17 cellular contexts compared by ENCODE assay signal in genomic region chr5:135423158-135423925, GRCh38. TPM values are rescaled to one million over a fixed set of nuclear protein-coding genes. Genes with fewer than 3 reads are reported as not detected.
A peak's percentile ranks its signal among the peaks of the same experiment; 100 is the strongest.
DNase-seq lines count a peak whose midpoint lies in the region; ATAC-seq, FAIRE-seq and TF ChIP-seq lines count a peak whose summit lies in the region.
"Had no signal": no experiment of that assay in that cellular context is flagged by ENCODE, and none has a peak within 500 bp of the region (broad histone marks: within the 10 kb centered on the region; RNA-seq: fewer than 3 reads in every experiment).

No MANE protein-coding gene starts in this region.

- no peaks in the 10 kb centered on the region for H3K79me2 ChIP-seq in mesendoderm (ENCODE audit: control insufficient read depth, insufficient read depth, low read length)

- no peak for FAIRE-seq in D721Med (lab: Jason Lieb, UNC)

- H3K4me3 ChIP-seq in NB4 (ENCODE audit: low read depth, low read length) (peak overlapping the region; percentile 34), mesendoderm (ENCODE audit: low read length) (no peak overlapping the region)
- H3K4me3 ChIP-seq: gastroesophageal sphincter, testis had no signal

- no peak overlapping the region for H2BK15ac ChIP-seq in mesendoderm (replicated peaks; ENCODE audit: low read depth)

- no peaks in the 10 kb centered on the region for H3K36me3 ChIP-seq in mesendoderm (ENCODE audit: control insufficient read depth, insufficient read depth, low read length)
- H3K36me3 ChIP-seq: BE2C, gastroesophageal sphincter had no signal

- no peak overlapping the region for H2AK5ac ChIP-seq in mesendoderm (ENCODE audit: low read length)

- H3K23ac ChIP-seq in mesendoderm (ENCODE audit: low read length): no peak overlapping the region

- no peak for TF ChIP-seq CTCF in NB4 (IDR thresholded peaks at IDR 0.05; ENCODE audit: low read depth, low read length)
- no peak for TF ChIP-seq CTCF in D721Med (IDR thresholded peaks at IDR 0.05; ENCODE audit: insufficient read depth, missing control alignments)

- H3K4me2 ChIP-seq in mesendoderm (ENCODE audit: low read length): no peak overlapping the region

- no peak overlapping the region for H4K5ac ChIP-seq in mesendoderm (ENCODE audit: low read length)

- H3K4ac ChIP-seq in mesendoderm (ENCODE audit: low read depth, low read length): no peak overlapping the region

- no peak overlapping the region for H2BK5ac ChIP-seq in mesendoderm (ENCODE audit: low read length)

- TF ChIP-seq POLR2A in NB4 (IDR thresholded peaks at IDR 0.05; ENCODE audit: extremely low read depth, insufficient read length): no peak

- H3K4me1 ChIP-seq in mesendoderm (ENCODE audit: control insufficient read depth, low read depth, low read length): peaks cover 2% of the 10 kb centered on the region
- H3K4me1 ChIP-seq: BE2C, gastroesophageal sphincter, testis had no signal

- no peak for ATAC-seq in GM21515 (IDR thresholded peaks at IDR 0.05; ENCODE audit: unreplicated experiment)
- ATAC-seq: activated naive CD8-positive, alpha-beta T cell treated with anti-CD3 and anti-CD28 coated beads, Interleukin-2, amount 50 U/mL, for 24 hours; gastroesophageal sphincter; Panc1 had no signal

- peak; percentile 65 for DNase-seq in GDM1 (lab: John Stamatoyannopoulos, UW)
- peak; percentile 84 for DNase-seq in NB4 (ENCODE audit: low read depth)
- DNase-seq in amniotic epithelial cell (ENCODE audit: low read depth): peak; percentile 63
- peak; percentile 93 for DNase-seq in mesendoderm
- no peak for DNase-seq in foreskin melanocyte
- no peak for DNase-seq in D721Med (ENCODE audit: insufficient read length, low spot score)
- DNase-seq in globus pallidus (ENCODE audit: low spot score): no peak
- DNase-seq: activated CD4-positive, alpha-beta T cell treated with anti-CD3 and anti-CD28 coated beads for 48 hours; activated naive CD8-positive, alpha-beta T cell treated with anti-CD3 and anti-CD28 coated beads, Interleukin-2, amount 50 U/mL, for 24 hours; activated T-cell treated with anti-CD3 and anti-CD28 coated beads, Interleukin-2, amount 50 U/mL, for 1 hour; BE2C; NCI-H1417; NCI-H510A; testis had no signal

- no peaks in the 10 kb centered on the region for H3K27me3 ChIP-seq in mesendoderm (ENCODE audit: insufficient read depth, low read length, poor library complexity)
- H3K27me3 ChIP-seq: gastroesophageal sphincter, testis had no signal

- H2BK120ac ChIP-seq in mesendoderm (ENCODE audit: low read depth, low read length): no peak overlapping the region

- H3K56ac ChIP-seq in mesendoderm (ENCODE audit: low read length): no peak overlapping the region

- no peak overlapping the region for H3K18ac ChIP-seq in mesendoderm (ENCODE audit: low read length)

- H3K9ac ChIP-seq in mesendoderm (ENCODE audit: low read length): no peak overlapping the region

- no peaks in the 10 kb centered on the region for H3K79me1 ChIP-seq in mesendoderm (ENCODE audit: low read length)

- no CpG with 5 or more reads among the region's 7 CpGs for WGBS in mesendoderm (ENCODE audit: extremely low coverage, insufficient coverage, low lambda C conversion rate)

- H4K8ac ChIP-seq in mesendoderm (ENCODE audit: low read depth, low read length): no peak overlapping the region

- no peak overlapping the region for H3K27ac ChIP-seq in mesendoderm (ENCODE audit: low read depth, low read length)
- H3K27ac ChIP-seq: gastroesophageal sphincter, testis had no signal

RNA-seq across cellular contexts. Expression of gene DCANP1, which starts 23.8 kb away (rescaled TPM):
- polyA plus RNA-seq in mesendoderm (2013, experiment 1 of 2): not detected
- not detected for polyA plus RNA-seq in mesendoderm (2013, experiment 2 of 2)

RNA-seq across cellular contexts. Expression of gene MACROH2A1, which starts 24.3 kb away (rescaled TPM):
- polyA plus RNA-seq in mesendoderm (2013, experiment 1 of 2): 89.6 TPM
- 91.7 TPM for polyA plus RNA-seq in mesendoderm (2013, experiment 2 of 2)

RNA-seq across cellular contexts. Expression of gene TIFAB, which starts 28.8 kb away (rescaled TPM):
- not detected for polyA plus RNA-seq in mesendoderm (2013, experiment 1 of 2)
- not detected for polyA plus RNA-seq in mesendoderm (2013, experiment 2 of 2)

Comparison
In these comparisons a context has a peak if more than half of its experiments do, and no peak if none do; other contexts are left out.
1. DNase-seq: peak in GDM1 (single experiment), NB4 (single experiment), amniotic epithelial cell (single experiment) and mesendoderm (single experiment); none in foreskin melanocyte (single experiment), D721Med (single experiment) and globus pallidus (single experiment).